ENCODE assay signal across 8 cellular contexts in genomic region chr12:9741726-9742125, GRCh38.
A peak's percentile ranks its signal among the peaks of the same experiment; 100 is the strongest.
DNase-seq lines count a peak whose midpoint lies in the region; ATAC-seq and TF ChIP-seq lines count a peak whose summit lies in the region.

No MANE protein-coding gene starts in this region.

- ATAC-seq in GM21737 (IDR thresholded peaks at IDR 0.05; ENCODE audit: unreplicated experiment): peak; percentile 59

- no peaks in the 10 kb centered on the region for H3K27me3 ChIP-seq in GM06990 (replicated peaks; ENCODE audit: control insufficient read depth, insufficient read depth, low read length)

- no peaks in the 10 kb centered on the region for H3K36me3 ChIP-seq in GM06990 (ENCODE audit: control insufficient read depth, insufficient read depth, low read length)

- H3K4me1 Mint-ChIP-seq in activated naive CD4-positive, alpha-beta T cell treated with anti-CD3 and anti-CD28 coated beads, Interleukin-2, amount 50 U/mL, for 24 hours: peaks cover 71% of the 10 kb centered on the region

- H3K4me3 Mint-ChIP-seq in activated naive CD4-positive, alpha-beta T cell treated with anti-CD3 and anti-CD28 coated beads, Interleukin-2, amount 50 U/mL, for 24 hours: peak overlapping the region; percentile 68

- TF ChIP-seq CTCF in GM06990 (IDR thresholded peaks at IDR 0.05; ENCODE audit: insufficient read depth, low read length, poor library complexity, severe bottlenecking): no peak

- H3K36me3 Mint-ChIP-seq in activated naive CD4-positive, alpha-beta T cell treated with anti-CD3 and anti-CD28 coated beads, Interleukin-2, amount 50 U/mL, for 24 hours: peaks cover 2% of the 10 kb centered on the region

- peak; percentile 61 for DNase-seq in GM06990 (ENCODE audit: extremely low read depth, insufficient read length)
- DNase-seq in NOMO-1 (lab: John Stamatoyannopoulos, UW; ENCODE audit: unreplicated experiment in 2 of 2): peak; percentile 57 to 90
- DNase-seq in NCI-H128 (lab: John Stamatoyannopoulos, UW; ENCODE audit: unreplicated experiment): no peak
- no peak for DNase-seq in DMS79 (lab: John Stamatoyannopoulos, UW)
- no peak for DNase-seq in NCI-H1417 (lab: John Stamatoyannopoulos, UW)
- no peak for DNase-seq in pons (ENCODE audit: low spot score)

- no peaks in the 10 kb centered on the region for H3K27me3 Mint-ChIP-seq in activated naive CD4-positive, alpha-beta T cell treated with anti-CD3 and anti-CD28 coated beads, Interleukin-2, amount 50 U/mL, for 24 hours

- H3K27ac Mint-ChIP-seq in activated naive CD4-positive, alpha-beta T cell treated with anti-CD3 and anti-CD28 coated beads, Interleukin-2, amount 50 U/mL, for 24 hours: peak overlapping the region; percentile 82

- no peak overlapping the region for H3K4me3 ChIP-seq in GM06990 (replicated peaks; ENCODE audit: low read depth, low read length)

- H3K9me3 Mint-ChIP-seq in activated naive CD4-positive, alpha-beta T cell treated with anti-CD3 and anti-CD28 coated beads, Interleukin-2, amount 50 U/mL, for 24 hours: no peaks in the 10 kb centered on the region

Comparison
In these comparisons a context has a peak if more than half of its experiments do, and no peak if none do; other contexts are left out.
1. DNase-seq: peak in GM06990 (single experiment) and NOMO-1 (2 of 2); none in NCI-H128 (single experiment), DMS79 (single experiment), NCI-H1417 (0 of 3) and pons (single experiment).